In the genomic region with DNA sequence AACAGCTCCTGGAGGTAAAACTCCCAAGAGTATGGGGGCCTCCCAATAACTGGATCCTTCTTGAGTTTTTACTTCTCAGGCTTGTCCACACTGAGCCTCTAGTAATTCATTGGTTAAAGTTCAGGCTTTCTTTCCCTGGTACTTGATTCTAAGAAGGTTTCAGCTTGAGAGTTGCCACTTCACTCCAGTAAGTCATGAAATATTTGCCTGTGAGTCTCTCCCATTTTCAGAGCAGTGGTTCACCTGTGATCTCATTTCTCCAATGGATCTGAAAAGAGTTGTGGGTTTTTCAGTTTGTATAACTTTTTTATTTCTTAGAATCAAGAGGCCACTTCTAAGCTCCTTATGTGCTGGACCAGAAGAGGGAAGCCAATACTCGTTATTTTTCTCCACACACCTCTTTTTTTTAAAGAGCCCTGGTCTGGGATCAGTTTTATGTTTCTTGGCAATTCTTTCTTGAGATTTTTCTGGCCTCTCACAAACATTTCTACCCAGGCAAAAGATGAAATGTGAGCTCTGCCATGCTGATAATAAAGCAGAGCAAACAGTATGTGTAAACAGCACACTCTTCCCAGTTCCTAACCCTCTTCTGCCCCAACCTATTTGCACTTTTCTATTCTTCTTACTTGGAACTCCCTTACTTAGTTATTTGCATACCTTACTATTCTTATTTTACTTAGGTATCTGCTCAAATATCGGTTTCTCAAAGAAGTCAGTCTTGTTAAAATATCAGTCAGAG, we compare ENCODE assay signal across 18 cellular contexts.
"Had no signal": no experiment of that assay in that cellular context is flagged by ENCODE, and none has a peak within 500 bp of the region (broad histone marks: within the 10 kb centered on the region; RNA-seq: fewer than 3 reads in every experiment).

No MANE protein-coding gene starts in this region.

- DNase-seq: cortex of kidney; dorsolateral prefrontal cortex; effector CD8-positive, alpha-beta T cell; foreskin melanocyte; heart left ventricle; hippocampal formation; kidney glomerular epithelial cell; naive thymus-derived CD4-positive, alpha-beta T cell; nephron progenitor cell; spleen; stimulated activated CD4-positive, alpha-beta T cell treated with anti-CD3 and anti-CD28 coated beads, Interleukin-15, amount 100 ng/mL, for 24 hours; stimulated activated CD4-positive, alpha-beta T cell treated with anti-CD3 and anti-CD28 coated beads, Interleukin-1b, Interleukin-23, amount 100 ng/mL, for 48 hours; stimulated activated CD4-positive, alpha-beta T cell treated with anti-CD3 and anti-CD28 coated beads, Interleukin-4, amount 100 ng/mL, for 24 hours had no signal

- H3K4me1 Mint-ChIP-seq: naive thymus-derived CD4-positive, alpha-beta T cell; nephron progenitor cell; stimulated activated memory B cell treated with anti-CD40 and anti-IgM and Interleukin-4, amounts not matched to agents 10 μg/mL and 1 μg/mL and 100 μg/mL, for 72 hours had no signal

- FAIRE-seq: islet of Langerhans had no signal

- H3K9me3 ChIP-seq: heart left ventricle, spleen, tibial nerve had no signal

- H3K27me3 Mint-ChIP-seq: naive thymus-derived CD4-positive, alpha-beta T cell; stimulated activated memory B cell treated with anti-CD40 and anti-IgM and Interleukin-4, amounts not matched to agents 10 μg/mL and 1 μg/mL and 100 μg/mL, for 72 hours; stimulated activated naive CD8-positive, alpha-beta T cell treated with anti-CD3 and anti-CD28 coated beads, Interleukin-15, Interleukin-2, amounts not matched to agents 100 ng/mL and 50 ng/mL, for 24 hours had no signal

- H3K27ac Mint-ChIP-seq: naive thymus-derived CD4-positive, alpha-beta T cell; nephron progenitor cell; stimulated activated memory B cell treated with anti-CD40 and anti-IgM and Interleukin-4, amounts not matched to agents 10 μg/mL and 1 μg/mL and 100 μg/mL, for 72 hours; stimulated activated naive CD8-positive, alpha-beta T cell treated with anti-CD3 and anti-CD28 coated beads, Interleukin-15, Interleukin-2, amounts not matched to agents 100 ng/mL and 50 ng/mL, for 24 hours had no signal

- ATAC-seq: heart left ventricle; naive thymus-derived CD4-positive, alpha-beta T cell; sciatic nerve; stimulated activated memory B cell treated with anti-CD40 and anti-IgM and Interleukin-4, amounts not matched to agents 10 μg/mL and 1 μg/mL and 100 μg/mL, for 72 hours had no signal

- H3K9me3 Mint-ChIP-seq: naive thymus-derived CD4-positive, alpha-beta T cell; nephron progenitor cell; stimulated activated memory B cell treated with anti-CD40 and anti-IgM and Interleukin-4, amounts not matched to agents 10 μg/mL and 1 μg/mL and 100 μg/mL, for 72 hours; stimulated activated naive CD8-positive, alpha-beta T cell treated with anti-CD3 and anti-CD28 coated beads, Interleukin-15, Interleukin-2, amounts not matched to agents 100 ng/mL and 50 ng/mL, for 24 hours had no signal

- H3K27me3 ChIP-seq: dorsolateral prefrontal cortex, heart left ventricle, spleen, tibial nerve had no signal

- H3K36me3 ChIP-seq: heart left ventricle, spleen, tibial nerve had no signal

- H3K36me3 Mint-ChIP-seq: naive thymus-derived CD4-positive, alpha-beta T cell; stimulated activated memory B cell treated with anti-CD40 and anti-IgM and Interleukin-4, amounts not matched to agents 10 μg/mL and 1 μg/mL and 100 μg/mL, for 72 hours had no signal

- H3K4me3 ChIP-seq: dorsolateral prefrontal cortex, heart left ventricle, spleen, tibial nerve had no signal

- H3K27ac ChIP-seq: dorsolateral prefrontal cortex, heart left ventricle, spleen, tibial nerve had no signal

- H3K4me3 Mint-ChIP-seq: naive thymus-derived CD4-positive, alpha-beta T cell; nephron progenitor cell; stimulated activated memory B cell treated with anti-CD40 and anti-IgM and Interleukin-4, amounts not matched to agents 10 μg/mL and 1 μg/mL and 100 μg/mL, for 72 hours; stimulated activated naive CD8-positive, alpha-beta T cell treated with anti-CD3 and anti-CD28 coated beads, Interleukin-15, Interleukin-2, amounts not matched to agents 100 ng/mL and 50 ng/mL, for 24 hours had no signal

- H3K4me1 ChIP-seq: heart left ventricle, spleen, tibial nerve had no signal
